13 cellular contexts compared by ENCODE assay signal in the genomic region with DNA sequence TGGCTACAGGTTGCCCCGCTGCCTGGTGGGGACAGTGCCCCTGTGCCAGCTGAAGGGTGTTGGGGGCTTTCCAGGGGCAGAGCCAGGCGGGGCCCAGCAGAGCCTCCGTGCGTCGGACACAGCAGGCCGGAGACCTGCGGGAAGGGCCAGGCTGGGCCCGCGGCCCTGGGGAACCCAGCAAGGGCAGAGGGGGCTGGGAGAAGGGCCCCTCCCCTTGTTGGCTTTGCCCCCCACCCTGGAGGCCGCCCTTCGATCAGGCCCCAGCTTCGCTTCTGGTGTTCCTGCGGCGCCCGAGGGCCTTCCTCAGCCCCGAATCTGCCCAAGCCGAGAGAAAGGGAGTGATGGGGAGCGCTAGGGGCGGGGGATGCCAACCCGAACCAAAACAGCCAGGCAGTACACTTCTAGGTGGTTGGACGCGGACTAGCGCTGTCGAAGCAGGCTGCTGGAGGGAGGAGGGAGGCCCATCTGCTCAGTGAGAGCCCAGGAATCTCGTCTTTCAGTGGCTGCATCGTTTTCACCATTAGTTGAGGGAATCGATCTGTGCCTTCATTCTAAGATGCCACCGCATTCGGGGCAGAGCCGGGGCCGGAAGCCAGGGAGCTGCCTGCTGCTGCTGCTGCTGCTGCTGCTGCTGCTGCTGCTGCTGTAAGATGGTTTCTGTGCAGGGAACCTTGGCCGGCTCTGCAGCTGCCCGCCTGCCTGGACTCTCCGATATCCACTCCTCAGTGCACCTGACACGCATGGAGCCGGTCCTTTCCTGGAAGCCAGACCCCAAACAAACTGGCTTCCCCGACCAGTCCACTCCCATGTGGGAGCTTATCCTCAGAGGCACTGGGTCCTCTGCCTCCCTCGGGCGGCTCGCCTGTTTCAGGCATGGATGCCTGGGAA. TPM values are rescaled to one million over a fixed set of nuclear protein-coding genes. Genes with fewer than 3 reads are reported as not detected.
A peak's percentile ranks its signal among the peaks of the same experiment; 100 is the strongest.
DNase-seq lines count a peak whose midpoint lies in the region; TF ChIP-seq lines count a peak whose summit lies in the region.
"Had no signal": no experiment of that assay in that cellular context is flagged by ENCODE, and none has a peak within 500 bp of the region (broad histone marks: within the 10 kb centered on the region; RNA-seq: fewer than 3 reads in every experiment).

No MANE protein-coding gene starts in this region.

- H4K20me1 ChIP-seq in hepatocyte (ENCODE audit: insufficient read depth, poor library complexity, severe bottlenecking), result no peaks in the 10 kb centered on the region

- H3K36me3 ChIP-seq in cardiac muscle cell (no peaks in the 10 kb centered on the region), hepatocyte (replicated peaks; ENCODE audit: insufficient read depth, low read depth) (no peaks in the 10 kb centered on the region)
- H3K36me3 ChIP-seq: brain microvascular endothelial cell, lower lobe of right lung, vagina had no signal

- POLR2A ChIA-PET in activated CD4-positive, alpha-beta memory T cell treated with anti-CD3 and anti-CD28 coated beads, Interleukin-2, amount 10 ng/mL, durations not matched to agents 7 days and 5 days (lab: Charles Lee), result no interaction called here

- H2AFZ ChIP-seq in hepatocyte, result no peak overlapping the region

- peak overlapping the region; percentile 91 for H3K4me2 ChIP-seq in hepatocyte

- H3K4me3 Mint-ChIP-seq in activated CD4-positive, alpha-beta memory T cell treated with anti-CD3 and anti-CD28 coated beads, Interleukin-2, amount 10 ng/mL, durations not matched to agents 7 days and 5 days, result no peak overlapping the region

- intact Hi-C loops in cardiac septum (cut with DNase I), result no loop called here

- DNase-seq in cardiac muscle cell (ENCODE audit: low read depth in 1 of 2, low spot score in 1 of 2) (peak in 1 of 2 donors; percentile 16), cardiac septum (ENCODE audit: low spot score) (no peak), NCI-H526 treated with DMSO at 0.1 percent for 48 hours (lab: John Stamatoyannopoulos, UW) (peak; percentile 19), hepatocyte (ENCODE audit: low spot score) (no peak), NCI-H2081 treated with DMSO at 0.1 percent for 48 hours (lab: John Stamatoyannopoulos, UW) (no peak)
- DNase-seq in activated CD4-positive, alpha-beta memory T cell treated with anti-CD3 and anti-CD28 coated beads, Interleukin-2, amount 10 ng/mL, durations not matched to agents 7 days and 5 days, result no peak
- DNase-seq in stimulated activated naive CD4-positive, alpha-beta T cell (lab: John Stamatoyannopoulos, UW), result no peak
- DNase-seq: brain microvascular endothelial cell, lower lobe of right lung had no signal

- H3K4me1 ChIP-seq in cardiac muscle cell (ENCODE audit: low read depth) (peaks cover 9% of the 10 kb centered on the region), hepatocyte (ENCODE audit: insufficient read depth) (peaks cover 6% of the 10 kb centered on the region)
- H3K4me1 ChIP-seq: lower lobe of right lung had no signal

- H3K27ac ChIP-seq in cardiac muscle cell (no peak overlapping the region), hepatocyte (no peak overlapping the region), temporal lobe (ENCODE audit: low read depth, low read length) (peak overlapping the region; percentile 78)
- H3K27ac ChIP-seq: brain microvascular endothelial cell, lower lobe of right lung, vagina had no signal

- no peaks in the 10 kb centered on the region for H3K9me3 ChIP-seq in cardiac muscle cell (ENCODE audit: low read depth)
- no peaks in the 10 kb centered on the region for H3K9me3 ChIP-seq in hepatocyte (ENCODE audit: low read depth)
- H3K9me3 ChIP-seq: lower lobe of right lung, vagina had no signal

- H3K4me3 ChIP-seq in cardiac muscle cell, result peak overlapping the region; percentile 69
- H3K4me3 ChIP-seq in hepatocyte, result no peak overlapping the region
- H3K4me3 ChIP-seq: lower lobe of right lung, vagina had no signal

- no peaks in the 10 kb centered on the region for H3K36me3 Mint-ChIP-seq in activated CD4-positive, alpha-beta memory T cell treated with anti-CD3 and anti-CD28 coated beads, Interleukin-2, amount 10 ng/mL, durations not matched to agents 7 days and 5 days (ENCODE audit: low read depth)

- H3K9me3 Mint-ChIP-seq in activated CD4-positive, alpha-beta memory T cell treated with anti-CD3 and anti-CD28 coated beads, Interleukin-2, amount 10 ng/mL, durations not matched to agents 7 days and 5 days, result no peaks in the 10 kb centered on the region
- H3K9me3 Mint-ChIP-seq: T-helper 1 cell treated with Interleukin-12 subunit alpha and Interleukin-12 subunit beta and Interleukin-4 antibody, amounts not matched to agents 30 μg/mL and 1 μg/mL, for 36 hours had no signal

- WGBS in hepatocyte (ENCODE audit: low lambda C conversion rate, missing lambda C conversion rate), result 21% methylated on average over 29 of the region's 40 CpGs

- TF ChIP-seq CTCF in cardiac muscle cell (IDR thresholded peaks at IDR 0.05; ENCODE audit: low read depth, low read length), result no peak
- no peak for TF ChIP-seq CTCF in hepatocyte (IDR thresholded peaks at IDR 0.05; ENCODE audit: poor library complexity)

- no peak overlapping the region for H3K27ac Mint-ChIP-seq in activated CD4-positive, alpha-beta memory T cell treated with anti-CD3 and anti-CD28 coated beads, Interleukin-2, amount 10 ng/mL, durations not matched to agents 7 days and 5 days
- H3K27ac Mint-ChIP-seq: T-helper 1 cell treated with Interleukin-12 subunit alpha and Interleukin-12 subunit beta and Interleukin-4 antibody, amounts not matched to agents 30 μg/mL and 1 μg/mL, for 36 hours had no signal

- H3K79me2 ChIP-seq in hepatocyte, result no peaks in the 10 kb centered on the region

- H3K4me1 Mint-ChIP-seq in activated CD4-positive, alpha-beta memory T cell treated with anti-CD3 and anti-CD28 coated beads, Interleukin-2, amount 10 ng/mL, durations not matched to agents 7 days and 5 days, result peaks cover 8% of the 10 kb centered on the region

- CTCF ChIA-PET in activated CD4-positive, alpha-beta memory T cell treated with anti-CD3 and anti-CD28 coated beads, Interleukin-2, amount 10 ng/mL, durations not matched to agents 7 days and 5 days (lab: Charles Lee), result no interaction called here

- H3K27me3 Mint-ChIP-seq in activated CD4-positive, alpha-beta memory T cell treated with anti-CD3 and anti-CD28 coated beads, Interleukin-2, amount 10 ng/mL, durations not matched to agents 7 days and 5 days, result peaks cover 71% of the 10 kb centered on the region

- no peaks in the 10 kb centered on the region for H3K9me2 ChIP-seq in hepatocyte (replicated peaks; ENCODE audit: insufficient read depth)

- H3K27me3 ChIP-seq in cardiac muscle cell (peaks cover 40% of the 10 kb centered on the region), hepatocyte (peaks cover 60% of the 10 kb centered on the region)
- H3K27me3 ChIP-seq: vagina had no signal

RNA-seq across cellular contexts. Expression of a gene that starts 1.6 kb away (rescaled TPM):
- total RNA-seq in cardiac muscle cell (33.9 and 39.3 TPM in 2 replicates), cardiac septum (0.11 TPM), hepatocyte (2.3 and 4.8 TPM in 2 replicates), temporal lobe (41.8 TPM)
- polyA plus RNA-seq in cardiac muscle cell (8.0 and 15.5 TPM in 2 replicates), hepatocyte (1.8 and 2.5 TPM in 2 replicates)
- total RNA-seq in activated CD4-positive, alpha-beta memory T cell treated with anti-CD3 and anti-CD28 coated beads, Interleukin-2, amount 10 ng/mL, durations not matched to agents 7 days and 5 days, result not detected
- total RNA-seq: LHCN-M2 had no signal
